18 cellular contexts compared by ENCODE assay signal in genomic region chr13:41707192-41707858, GRCh38.
DNase-seq lines count a peak whose midpoint lies in the region; ATAC-seq, FAIRE-seq and TF ChIP-seq lines count a peak whose summit lies in the region.
"Had no signal": no experiment of that assay in that cellular context is flagged by ENCODE, and none has a peak within 500 bp of the region (broad histone marks: within the 10 kb centered on the region; RNA-seq: fewer than 3 reads in every experiment).

No MANE protein-coding gene starts in this region.

- TF ChIP-seq CTCF in D721Med (IDR thresholded peaks at IDR 0.05; ENCODE audit: insufficient read depth, missing control alignments) (no peak), astrocyte (IDR thresholded peaks at IDR 0.05; ENCODE audit: insufficient read depth, low read depth, low read length) (no peak), heart left ventricle (IDR thresholded peaks at IDR 0.05) (no peak), osteoblast (IDR thresholded peaks at IDR 0.05; ENCODE audit: extremely low read depth, low read depth, low read length) (no peak)

- H3K36me3 Mint-ChIP-seq in astrocyte (ENCODE audit: low read depth, unreplicated experiment) (peaks cover 5% of the 10 kb centered on the region), T-helper 17 cell (ENCODE audit: low read depth) (peaks cover 2% of the 10 kb centered on the region)

- DNase-seq in D721Med (ENCODE audit: insufficient read length, low spot score): no peak
- DNase-seq in astrocyte (ENCODE audit: low read depth): peak; percentile 4
- DNase-seq in heart left ventricle: no peak
- DNase-seq in sciatic nerve (ENCODE audit: low spot score): no peak
- DNase-seq in activated T-cell treated with anti-CD3 and anti-CD28 coated beads, Interleukin-2, amount 50 U/mL, for 1 hour: no peak
- DNase-seq in osteoblast (ENCODE audit: insufficient read length, low spot score, missing footprints): no peak
- no peak for DNase-seq in T-helper 17 cell
- no peak for DNase-seq in NCI-H187 (lab: John Stamatoyannopoulos, UW)
- DNase-seq: activated CD4-positive, alpha-beta T cell treated with anti-CD3 and anti-CD28 coated beads, Interleukin-2, amount 10 ng/mL, durations not matched to agents 7 days and 5 days; activated naive CD4-positive, alpha-beta T cell treated with Interleukin-2 at 50 U/mL for 16 hours; brain microvascular endothelial cell; effector CD8-positive, alpha-beta T cell; EL; foreskin fibroblast; NCI-H1092; NCI-H2171 treated with DMSO at 0.1 percent for 48 hours; stimulated activated naive CD4-positive, alpha-beta T cell treated with Interleukin-2 at 50 U/mL for 16 hours had no signal

- H2AFZ ChIP-seq in astrocyte (ENCODE audit: low read depth, low read length) (no peak overlapping the region), osteoblast (ENCODE audit: low read length) (no peak overlapping the region)

- no peaks in the 10 kb centered on the region for H3K36me3 ChIP-seq in astrocyte (ENCODE audit: insufficient read depth, low read length)
- no peaks in the 10 kb centered on the region for H3K36me3 ChIP-seq in heart left ventricle
- no peaks in the 10 kb centered on the region for H3K36me3 ChIP-seq in osteoblast (ENCODE audit: insufficient read depth, low read length)
- H3K36me3 ChIP-seq: brain microvascular endothelial cell had no signal

- H3K27me3 Mint-ChIP-seq in astrocyte (ENCODE audit: low read depth, unreplicated experiment) (no peaks in the 10 kb centered on the region), T-helper 17 cell (no peaks in the 10 kb centered on the region)
- H3K27me3 Mint-ChIP-seq: activated CD4-positive, alpha-beta T cell treated with anti-CD3 and anti-CD28 coated beads, Interleukin-2, amount 10 ng/mL, durations not matched to agents 7 days and 5 days had no signal

- H3K27me3 ChIP-seq in astrocyte (ENCODE audit: insufficient read depth, low read length) (no peaks in the 10 kb centered on the region), heart left ventricle (no peaks in the 10 kb centered on the region), osteoblast (ENCODE audit: insufficient read depth, low read length) (no peaks in the 10 kb centered on the region)
- H3K27me3 ChIP-seq: brain microvascular endothelial cell had no signal

- H3K4me1 Mint-ChIP-seq in astrocyte (ENCODE audit: low read depth, unreplicated experiment) (no peaks in the 10 kb centered on the region), T-helper 17 cell (peaks cover 3% of the 10 kb centered on the region)
- H3K4me1 Mint-ChIP-seq: activated CD4-positive, alpha-beta T cell treated with anti-CD3 and anti-CD28 coated beads, Interleukin-2, amount 10 ng/mL, durations not matched to agents 7 days and 5 days had no signal

- H3K27ac Mint-ChIP-seq in astrocyte (ENCODE audit: unreplicated experiment) (no peak overlapping the region), T-helper 17 cell (no peak overlapping the region)
- H3K27ac Mint-ChIP-seq: activated CD4-positive, alpha-beta T cell treated with anti-CD3 and anti-CD28 coated beads, Interleukin-2, amount 10 ng/mL, durations not matched to agents 7 days and 5 days had no signal

- WGBS in heart left ventricle, 4 donors: 13 to 20% (median 17%) methylated on average over 1 of the region's 1 CpG

- H3K9me3 ChIP-seq in astrocyte (ENCODE audit: insufficient read depth, low read depth, low read length): no peaks in the 10 kb centered on the region
- H3K9me3 ChIP-seq in heart left ventricle: no peaks in the 10 kb centered on the region
- H3K9me3 ChIP-seq in osteoblast (ENCODE audit: low read depth, low read length): no peaks in the 10 kb centered on the region
- H3K9me3 ChIP-seq in T-helper 17 cell (ENCODE audit: control insufficient read depth, low read length, poor library complexity, severe bottlenecking): no peaks in the 10 kb centered on the region

- H3K9me3 Mint-ChIP-seq in astrocyte (ENCODE audit: unreplicated experiment): no peaks in the 10 kb centered on the region
- H3K9me3 Mint-ChIP-seq: activated CD4-positive, alpha-beta T cell treated with anti-CD3 and anti-CD28 coated beads, Interleukin-2, amount 10 ng/mL, durations not matched to agents 7 days and 5 days had no signal

- H3K4me3 Mint-ChIP-seq in astrocyte (ENCODE audit: unreplicated experiment): no peak overlapping the region
- H3K4me3 Mint-ChIP-seq in T-helper 17 cell: no peak overlapping the region
- H3K4me3 Mint-ChIP-seq: activated CD4-positive, alpha-beta T cell treated with anti-CD3 and anti-CD28 coated beads, Interleukin-2, amount 10 ng/mL, durations not matched to agents 7 days and 5 days had no signal

- H3K4me2 ChIP-seq in astrocyte (ENCODE audit: low read length) (no peak overlapping the region), osteoblast (ENCODE audit: insufficient read depth, low read length) (no peak overlapping the region)

- FAIRE-seq in D721Med (lab: Jason Lieb, UNC): peak; percentile 56
- peak; percentile 58 for FAIRE-seq in astrocyte (lab: Jason Lieb, UNC)

- H3K4me3 ChIP-seq in astrocyte (ENCODE audit: insufficient read depth, low read depth, low read length) (no peak overlapping the region), heart left ventricle (no peak overlapping the region), osteoblast (ENCODE audit: insufficient read depth, low read length) (no peak overlapping the region)

- H3K27ac ChIP-seq in astrocyte (ENCODE audit: low read depth, low read length): no peak overlapping the region
- H3K27ac ChIP-seq in heart left ventricle: peak overlapping the region in 11 of 12 donors; percentile 19 to 75 (median 57)
- H3K27ac ChIP-seq in osteoblast (ENCODE audit: low read depth, low read length): no peak overlapping the region
- H3K27ac ChIP-seq: brain microvascular endothelial cell had no signal

- intact Hi-C loops in heart left ventricle (cut with DNase I): no loop called here
- intact Hi-C loops in sciatic nerve (cut with DNase I): no loop called here

- no peaks in the 10 kb centered on the region for H3K4me1 ChIP-seq in astrocyte (ENCODE audit: insufficient read depth, low read length)
- peaks cover 0 to 45% (median 32%) of the 10 kb centered on the region in 12 donors for H3K4me1 ChIP-seq in heart left ventricle
- peaks cover 7% of the 10 kb centered on the region for H3K4me1 ChIP-seq in osteoblast (ENCODE audit: insufficient read depth, low read length)

- no peaks in the 10 kb centered on the region for H4K20me1 ChIP-seq in astrocyte (ENCODE audit: insufficient read depth, low read length)
- no peaks in the 10 kb centered on the region for H4K20me1 ChIP-seq in osteoblast (ENCODE audit: insufficient read depth, low read length)

- H3K79me2 ChIP-seq in astrocyte (ENCODE audit: insufficient read depth, low read length) (no peaks in the 10 kb centered on the region), osteoblast (ENCODE audit: insufficient read depth, low read length) (no peaks in the 10 kb centered on the region)

- TF ChIP-seq POLR2A in heart left ventricle (IDR thresholded peaks at IDR 0.05): no peak

- H3K9ac ChIP-seq in astrocyte (ENCODE audit: low read length): no peak overlapping the region

- ATAC-seq in heart left ventricle (peak in 3 of 4 donors; percentile 23 to 43 (median 33)), sciatic nerve (peak; percentile 88), T-helper 17 cell (no peak)
- ATAC-seq: Panc1 had no signal

Comparison
In these comparisons a context has a peak if more than half of its experiments do, and no peak if none do; other contexts are left out.
1. H3K27ac ChIP-seq: peak in heart left ventricle (11 of 12); none in astrocyte (single experiment) and osteoblast (single experiment).